Comparison of ENCODE assay signal across 32 cellular contexts in genomic region chr16:28029387-28030002, GRCh38. TPM values are rescaled to one million over a fixed set of nuclear protein-coding genes. Genes with fewer than 3 reads are reported as not detected.
DNase-seq lines count a peak whose midpoint lies in the region; ATAC-seq, FAIRE-seq and TF ChIP-seq lines count a peak whose summit lies in the region.
"Had no signal": no experiment of that assay in that cellular context is flagged by ENCODE, and none has a peak within 500 bp of the region (broad histone marks: within the 10 kb centered on the region; RNA-seq: fewer than 3 reads in every experiment).

No MANE protein-coding gene starts in this region.

- no peaks in the 10 kb centered on the region for H3K4me1 ChIP-seq in HepG2 (ENCODE audit: insufficient read depth, low read length)
- no peaks in the 10 kb centered on the region for H3K4me1 ChIP-seq in right lobe of liver
- H3K4me1 ChIP-seq in HEK293 (ENCODE audit: control insufficient read depth, insufficient read depth, low read length) = no peaks in the 10 kb centered on the region
- H3K4me1 ChIP-seq in K562 (replicated peaks in 1 of 2; ENCODE audit: control insufficient read depth in 2 of 2, insufficient read depth in 2 of 2, low read length in 2 of 2) = no peaks in the 10 kb centered on the region
- no peaks in the 10 kb centered on the region for H3K4me1 ChIP-seq in heart left ventricle
- H3K4me1 ChIP-seq: BE2C had no signal

- TF ChIP-seq RAD21 in HepG2 (CRISPR knock-in tag; IDR thresholded peaks at IDR 0.05) = no peak
- no peak for TF ChIP-seq RAD21 in K562 (CRISPR knock-in tag; conservative IDR thresholded peaks at IDR 0.05 in 1 of 2, IDR thresholded peaks at IDR 0.05 in 1 of 2)

- POLR2A ChIA-PET in HepG2 (lab: Yijun Ruan, JAX) (no interaction called here), HEK293 (lab: Yijun Ruan, JAX) (no interaction called here), K562 (lab: Yijun Ruan, JAX) (interaction anchor here (1.2 kb wide), 1 partner anchor 19 kb away, joined by 3 read pairs; no protein-coding TSS in a partner anchor)

- H3K36me3 ChIP-seq in HepG2 (replicated peaks in 1 of 2; ENCODE audit: control insufficient read depth in 1 of 2, insufficient read depth in 2 of 2, low read length in 2 of 2) (no peaks in the 10 kb centered on the region), right lobe of liver (no peaks in the 10 kb centered on the region), HEK293 (ENCODE audit: control insufficient read depth in 2 of 2, insufficient read depth in 1 of 2, low read length in 2 of 2) (no peaks in the 10 kb centered on the region), K562 (ENCODE audit: control insufficient read depth, insufficient read depth, low read length) (no peaks in the 10 kb centered on the region), heart left ventricle (no peaks in the 10 kb centered on the region)
- H3K36me3 ChIP-seq: BE2C, BLaER1 had no signal

- H3K9ac ChIP-seq in HepG2 (ENCODE audit: insufficient read depth, low read depth, low read length) = no peak overlapping the region
- H3K9ac ChIP-seq in K562 (ENCODE audit: insufficient read depth in 1 of 2, low read depth in 2 of 2, low read length in 2 of 2) = no peak overlapping the region
- H3K9ac ChIP-seq: BLaER1 had no signal

- CTCF ChIA-PET in HepG2 (lab: Yijun Ruan, JAX; ENCODE audit: low intra/inter-chr PET ratio, low total read pairs) = no interaction called here
- CTCF ChIA-PET in HEK293 (lab: Yijun Ruan, JAX) = no interaction called here
- CTCF ChIA-PET in K562 (lab: Yijun Ruan, JAX; ENCODE audit: low intra/inter-chr PET ratio) = no interaction called here

- H3K4me3 ChIP-seq in HepG2 (replicated peaks in 1 of 3; ENCODE audit: insufficient read depth in 1 of 3, low read depth in 2 of 3, low read length in 3 of 3) (no peak overlapping the region), right lobe of liver (no peak overlapping the region), HEK293 (ENCODE audit: low read depth, low read length) (no peak overlapping the region), K562 (no peak overlapping the region), heart left ventricle (no peak overlapping the region)
- H3K4me3 ChIP-seq: BLaER1, GM12878 had no signal

- no peak for DNase-seq in HepG2 (ENCODE audit: low spot score)
- DNase-seq in right lobe of liver = no peak
- no peak for DNase-seq in K562 (ENCODE audit: extremely low read depth in 1 of 4, low spot score in 3 of 4)
- no peak for DNase-seq in heart left ventricle
- DNase-seq in germinal center (ENCODE audit: low spot score) = no peak
- DNase-seq: ACHN; BE2C; C1 segment of cervical spinal cord; CD4-positive, alpha-beta memory T cell; CD8-positive, alpha-beta memory T cell; COR-L47; DMS 273 treated with DMSO at 0.1 percent for 48 hours; DMS153; DMS53; DMS79; DND-41; EL; GDM1 had no signal

- H3K27me3 ChIP-seq in HepG2 (ENCODE audit: control insufficient read depth in 1 of 2, insufficient read depth in 2 of 2, low read length in 2 of 2) (peaks cover 2 to 27% of the 10 kb centered on the region in 2 experiments), right lobe of liver (no peaks in the 10 kb centered on the region), K562 (ENCODE audit: control insufficient read depth in 2 of 2, insufficient read depth in 2 of 2, low read length in 2 of 2) (peaks cover 2 to 24% of the 10 kb centered on the region in 2 experiments; a peak in 3 of 5 replicates), heart left ventricle (no peaks in the 10 kb centered on the region)
- H3K27me3 ChIP-seq: BE2C, BLaER1 had no signal

- 27% methylated on average over 6 of the region's 6 CpGs for WGBS in HepG2 (ENCODE audit: low lambda C conversion rate)
- WGBS in right lobe of liver (ENCODE audit: insufficient coverage, low coverage, low lambda C conversion rate, missing lambda C conversion rate) = 62% methylated on average over 6 of the region's 6 CpGs
- WGBS in K562 (ENCODE audit: insufficient coverage, low coverage, missing lambda C conversion rate) = 0% methylated on average over 6 of the region's 6 CpGs
- 83 to 85% (median 84%) methylated on average over 6 of the region's 6 CpGs for WGBS in heart left ventricle, 4 donors

- H3K4me2 ChIP-seq in HepG2 (ENCODE audit: low read depth, low read length) = no peak overlapping the region
- no peak overlapping the region for H3K4me2 ChIP-seq in K562 (ENCODE audit: insufficient read depth, low read length)
- H3K4me2 ChIP-seq: BLaER1 had no signal

- no peaks in the 10 kb centered on the region for H4K20me1 ChIP-seq in HepG2 (ENCODE audit: insufficient read depth, low read length)
- no peaks in the 10 kb centered on the region for H4K20me1 ChIP-seq in K562 (replicated peaks; ENCODE audit: control insufficient read depth, insufficient read depth, low read length)
- H4K20me1 ChIP-seq: BLaER1 had no signal

- H3K27ac ChIP-seq in HepG2 (ENCODE audit: extremely low read length, insufficient read depth, low read length) (no peak overlapping the region), right lobe of liver (no peak overlapping the region), HEK293 (ENCODE audit: extremely low read depth, low read depth, low read length) (no peak overlapping the region), K562 (ENCODE audit: extremely low read depth, low read depth, low read length) (no peak overlapping the region), heart left ventricle (no peak overlapping the region)
- H3K27ac ChIP-seq: 22Rv1, BLaER1 had no signal

- intact Hi-C loops in HepG2 (cut with micrococcal nuclease; ENCODE audit: unreplicated experiment) (no loop called here), right lobe of liver (cut with DNase I) (no loop called here), K562 (cut with micrococcal nuclease) (no loop called here), heart left ventricle (cut with DNase I) (no loop called here)

- ATAC-seq in HepG2 (no peak), right lobe of liver (no peak), K562 (no peak), heart left ventricle (no peak), HG03025 (IDR thresholded peaks at IDR 0.05; ENCODE audit: low FRiP score, unreplicated experiment) (no peak)
- ATAC-seq: GM12878 had no signal

- BruUV-seq in HepG2 (replicated peaks; lab: Mats Ljungman, UMichigan) = no TSS peak
- BruUV-seq in K562 (replicated peaks; lab: Mats Ljungman, UMichigan) = no TSS peak

- in situ Hi-C loops in HepG2 (cut with HindIII; ENCODE audit: extremely low pct_ligation_motif_present, low pct_unique_long_range_greater_than_20kb) (no loop called here), K562 (cut with MboI) (no loop called here)

- TF ChIP-seq POLR2A in HepG2 (IDR thresholded peaks at IDR 0.05; ENCODE audit: insufficient read depth in 1 of 2, low read depth in 2 of 2, low read length in 2 of 2) = no peak
- no peak for TF ChIP-seq POLR2A in right lobe of liver (IDR thresholded peaks at IDR 0.05)
- TF ChIP-seq POLR2A in K562 (conservative IDR thresholded peaks at IDR 0.05) = no peak
- no peak for TF ChIP-seq POLR2A in heart left ventricle (IDR thresholded peaks at IDR 0.05)

- no peaks in the 10 kb centered on the region for H3K79me2 ChIP-seq in HepG2 (ENCODE audit: insufficient read depth, low read length)
- no peaks in the 10 kb centered on the region for H3K79me2 ChIP-seq in K562 (ENCODE audit: control insufficient read depth, insufficient read depth, low read length)

- no peak for TF ChIP-seq CTCF in HepG2 (CRISPR knock-in tag; IDR thresholded peaks at IDR 0.05)
- no peak for TF ChIP-seq CTCF in right lobe of liver (IDR thresholded peaks at IDR 0.05)
- TF ChIP-seq CTCF in HEK293 (tag by site-specific recombination; IDR thresholded peaks at IDR 0.05) = no peak
- no peak for TF ChIP-seq CTCF in K562 (IDR thresholded peaks at IDR 0.05 in 2 of 3, conservative IDR thresholded peaks at IDR 0.05 in 1 of 3; ENCODE audit: insufficient read depth in 2 of 3, low read depth in 1 of 3, low read length in 3 of 3)
- no peak for TF ChIP-seq CTCF in heart left ventricle (IDR thresholded peaks at IDR 0.05)

- H2AFZ ChIP-seq in HepG2 (ENCODE audit: low read length) = no peak overlapping the region
- H2AFZ ChIP-seq in K562 (ENCODE audit: low read depth, low read length) = no peak overlapping the region

- H3K9me1 ChIP-seq in K562 (ENCODE audit: control insufficient read depth, insufficient read depth, low read length) = no peaks in the 10 kb centered on the region

- no peaks in the 10 kb centered on the region for H3K9me3 ChIP-seq in HepG2 (ENCODE audit: low read length)
- H3K9me3 ChIP-seq in right lobe of liver = no peaks in the 10 kb centered on the region
- no peaks in the 10 kb centered on the region for H3K9me3 ChIP-seq in HEK293 (ENCODE audit: control insufficient read depth, insufficient read depth, low read depth, low read length)
- H3K9me3 ChIP-seq in K562 (replicated peaks; ENCODE audit: control insufficient read depth, insufficient read depth, low read depth, low read length) = peaks cover 2% of the 10 kb centered on the region; the same call in 1 of the 2 replicates
- H3K9me3 ChIP-seq in heart left ventricle = peaks cover 0 to 6% (median 0%) of the 10 kb centered on the region in 12 donors
- H3K9me3 ChIP-seq: BE2C, BLaER1 had no signal

- FAIRE-seq in HepG2 (lab: Jason Lieb, UNC) (no peak), K562 (lab: Jason Lieb, UNC) (no peak)
- FAIRE-seq: GM12878, GM12892, GM18507 had no signal

- TF ChIP-seq EP300 in HepG2 (IDR thresholded peaks at IDR 0.05; ENCODE audit: low read depth in 2 of 2, low read length in 2 of 2) (no peak), HepG2 (CRISPR knock-in tag; IDR thresholded peaks at IDR 0.05; ENCODE audit: borderline replicate concordance) (no peak), K562 (IDR thresholded peaks at IDR 0.05; ENCODE audit: low read length) (no peak)

RNA-seq across cellular contexts. Expression of gene GSG1L, which starts 34.0 kb away (rescaled TPM):
- total RNA-seq in HepG2 (2016; rRNA removed; fragmentation: Illumina TruSeq; extraction: Trizol) (not detected in 2 replicates), right lobe of liver (under 1 TPM in 1 of 6 experiments, not detected in 5; 0.33 TPM), K562 (2014; rRNA removed) (not detected in 2 replicates), K562 (2014; rRNA removed; fragmentation: Illumina TruSeq; extraction: Trizol) (not detected in 2 replicates), K562 (2015; rRNA removed; fragmentation: Illumina TruSeq; extraction: Trizol) (not detected in 2 replicates), K562 (2021) (not detected in 2 replicates), heart left ventricle (1 to 10 TPM in 5 of 9 donors, under 1 TPM in 1, not detected in 3; 0.66 to 8.7 (median 2.6) TPM)
- not detected in 2 replicates for total RNA-seq in HepG2 (2016; cell fraction: cytosol; rRNA removed; fragmentation: Illumina TruSeq; extraction: Trizol; ENCODE audit: low read depth)
- total RNA-seq in HepG2 (2016; cell fraction: insoluble cytoplasmic fraction; rRNA removed; fragmentation: Illumina TruSeq; extraction: Trizol) = not detected in 2 replicates
- total RNA-seq in HepG2 (2016; cell fraction: membrane; rRNA removed; fragmentation: Illumina TruSeq; extraction: Trizol) = not detected in 2 replicates
- not detected in 2 replicates for total RNA-seq in HepG2 (2016; cell fraction: nucleus; rRNA removed; fragmentation: Illumina TruSeq; extraction: Trizol)
- polyA plus RNA-seq in HepG2 (2011; rRNA removed) (not detected in 2 replicates), K562 (2011; rRNA removed) (not detected in 2 replicates), K562 (2014; fragmentation: Illumina TruSeq; extraction: Trizol) (not detected in 2 replicates), K562 (2014; fragmentation: Nextera tagmentation; extraction: Ambion mirVana) (not detected), K562 (2014; rRNA removed) (not detected in 2 replicates), heart left ventricle (under 1 TPM in 1 of 2 donors, not detected in 1; 0.11 TPM)
- polyA plus RNA-seq in HepG2 (2011; cell fraction: cytosol; rRNA removed) = not detected in 2 replicates
- not detected in 2 replicates for polyA plus RNA-seq in HepG2 (2011; cell fraction: nucleus; rRNA removed)
- not detected in 2 replicates for polyA plus RNA-seq in HepG2 (2012)
- not detected in 2 replicates for polyA plus RNA-seq in HepG2 (2016; cell fraction: cytosol; fragmentation: Illumina TruSeq; extraction: Trizol; ENCODE audit: low read depth)
- polyA plus RNA-seq in HepG2 (2016; cell fraction: insoluble cytoplasmic fraction; fragmentation: Illumina TruSeq; extraction: Trizol; ENCODE audit: low read depth) = not detected in 2 replicates
- polyA plus RNA-seq in HepG2 (2016; cell fraction: membrane; fragmentation: Illumina TruSeq; extraction: Trizol; ENCODE audit: low read depth) = not detected in 2 replicates
- not detected in 2 replicates for polyA plus RNA-seq in HepG2 (2016; cell fraction: nucleus; fragmentation: Illumina TruSeq; extraction: Trizol; ENCODE audit: insufficient read depth, low read depth)
- not detected in 2 replicates for polyA minus RNA-seq in HepG2 (2011; rRNA and poly(A)+ RNA removed; ENCODE audit: low replicate concordance)
- polyA minus RNA-seq in HepG2 (2011; cell fraction: cytosol; rRNA and poly(A)+ RNA removed) = not detected in 2 replicates
- not detected in 2 replicates for polyA minus RNA-seq in HepG2 (2011; cell fraction: nucleus; rRNA and poly(A)+ RNA removed)
- total RNA-seq in K562 (2011; cell fraction: chromatin; rRNA removed; ENCODE audit: low replicate concordance) = not detected in 2 replicates
- total RNA-seq in K562 (2011; cell fraction: nucleolus; rRNA removed) = not detected in 2 replicates
- not detected in 2 replicates for total RNA-seq in K562 (2011; cell fraction: nucleoplasm; rRNA removed)
- not detected in 2 replicates for polyA plus RNA-seq in K562 (2011; cell fraction: cytosol; rRNA removed)
- not detected in 2 replicates for polyA plus RNA-seq in K562 (2011; cell fraction: nucleus; rRNA removed)
- polyA plus RNA-seq in K562 (2012) = 0.04 TPM in 1 of 2 replicates, not detected in the other
- 0.06 TPM in 1 of 2 replicates, not detected in the other for polyA minus RNA-seq in K562 (2011; rRNA and poly(A)+ RNA removed)
- polyA minus RNA-seq in K562 (2011; cell fraction: cytosol; rRNA and poly(A)+ RNA removed) = not detected in 2 replicates
- polyA minus RNA-seq in K562 (2011; cell fraction: nucleus; rRNA and poly(A)+ RNA removed) = not detected in 2 replicates
- total RNA-seq: A172; A673; CD4-positive, alpha-beta memory T cell; CD4-positive, CD25-positive, alpha-beta regulatory T cell; Daoy; G401; GM12878 had no signal
- polyA plus RNA-seq: AG04450; CD14-positive monocyte; CD8-positive, alpha-beta memory T cell; GM12878 had no signal

Comparison
In these comparisons a context has a peak if more than half of its experiments do, and no peak if none do; other contexts are left out.
1. Of the 241 proteins assayed by ChIP-seq in both HepG2 and K562: peak only in HepG2: MAFF and MNT; only in K562: MAFG; in both: MAFK; in neither: 237.